In genomic region chr13:68439821-68440220, GRCh38 we compare ENCODE assay signal across 14 cellular contexts.
DNase-seq lines count a peak whose midpoint lies in the region; ATAC-seq and TF ChIP-seq lines count a peak whose summit lies in the region.
"Had no signal": no experiment of that assay in that cellular context is flagged by ENCODE, and none has a peak within 500 bp of the region (broad histone marks: within the 10 kb centered on the region; RNA-seq: fewer than 3 reads in every experiment).

No MANE protein-coding gene starts in this region.

- TF ChIP-seq CTCF in GM10248 (IDR thresholded peaks at IDR 0.05; ENCODE audit: control extremely low read depth, extremely low read depth, low read depth, missing control alignments): no peak

- ATAC-seq in HG03196 (IDR thresholded peaks at IDR 0.05; ENCODE audit: unreplicated experiment) (peak; percentile 66), HG03095 (IDR thresholded peaks at IDR 0.05; ENCODE audit: unreplicated experiment) (no peak)
- ATAC-seq: lower lobe of right lung had no signal

- DNase-seq in ELR (ENCODE audit: low read depth) (peak; percentile 73), SHP77 treated with DMSO at 0.1 percent for 48 hours (lab: John Stamatoyannopoulos, UW) (peak; percentile 4), fibroblast of the conjunctiva (ENCODE audit: low read depth) (peak; percentile 31), cerebellar nuclear complex (lab: John Stamatoyannopoulos, UW) (no peak), GM10248 (ENCODE audit: extremely low spot score) (no peak), HuH-7.5 (ENCODE audit: low spot score) (no peak)
- DNase-seq: activated CD4-positive, alpha-beta T cell treated with anti-CD3 and anti-CD28 coated beads for 4 hours; BE2C; KG1; lower lobe of right lung; NCI-H2029; sigmoid colon had no signal

- POLR2A ChIA-PET in GM10248 (lab: Yijun Ruan, JAX): no interaction called here

- CTCF ChIA-PET in GM10248 (lab: Yijun Ruan, JAX): no interaction called here

Comparison
In these comparisons a context has a peak if more than half of its experiments do, and no peak if none do; other contexts are left out.
1. DNase-seq: peak in ELR (single experiment), SHP77 treated with DMSO at 0.1 percent for 48 hours (single experiment) and fibroblast of the conjunctiva (single experiment); none in cerebellar nuclear complex (0 of 2), GM10248 (single experiment) and HuH-7.5 (single experiment).